Comparison of ENCODE assay signal across 27 cellular contexts in the genomic region with DNA sequence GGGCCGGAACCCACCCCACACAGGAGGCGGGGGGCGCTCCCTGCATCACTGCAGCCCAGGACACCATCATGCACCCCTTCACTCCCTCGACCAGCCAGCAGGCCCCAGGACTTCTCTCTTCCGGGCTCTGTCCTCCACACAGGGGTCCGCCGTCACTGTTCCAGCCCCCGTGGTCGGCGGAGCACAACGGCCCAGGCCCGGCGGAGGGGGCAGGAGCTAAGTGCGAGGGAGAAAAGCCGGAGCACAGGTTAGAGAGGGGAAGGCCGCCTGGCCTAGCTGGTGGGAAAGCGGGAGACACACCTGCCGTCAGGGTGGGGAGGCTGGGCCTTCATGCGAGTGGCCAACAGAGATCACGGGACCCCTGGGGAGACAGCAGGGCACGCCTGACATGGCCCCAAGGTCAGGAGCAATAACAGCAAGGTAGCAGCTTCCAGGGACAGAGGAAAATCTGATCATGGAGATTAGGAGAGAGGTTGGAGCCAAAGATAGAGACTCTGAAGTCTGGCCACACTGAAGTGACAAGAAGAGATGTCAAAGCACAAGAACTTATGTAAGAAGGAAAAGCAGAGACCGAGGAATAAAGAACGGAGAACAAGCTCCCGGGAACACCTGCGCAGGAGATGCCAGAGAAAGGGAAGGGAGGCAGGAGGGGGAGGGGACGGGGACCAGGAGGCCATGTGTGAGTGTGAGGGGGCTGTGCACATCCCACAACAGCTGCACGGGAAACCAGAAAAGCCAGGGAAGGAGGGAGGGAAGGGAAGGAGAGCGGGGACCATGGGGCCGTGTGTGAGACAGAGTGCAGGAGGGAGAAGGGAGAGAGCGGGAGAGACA.
DNase-seq lines count a peak whose midpoint lies in the region; ATAC-seq, FAIRE-seq and TF ChIP-seq lines count a peak whose summit lies in the region.
"Had no signal": no experiment of that assay in that cellular context is flagged by ENCODE, and none has a peak within 500 bp of the region (broad histone marks: within the 10 kb centered on the region; RNA-seq: fewer than 3 reads in every experiment).

No MANE protein-coding gene starts in this region.

- no peak overlapping the region for H3K4me3 ChIP-seq in small intestine (ENCODE audit: low read depth in 1 of 2, low read length in 2 of 2)
- no peak overlapping the region for H3K4me3 ChIP-seq in PC-3 (ENCODE audit: low read length)
- H3K4me3 ChIP-seq: gastrocnemius medialis, prostate gland, skin epidermis, stomach had no signal

- H3K9me2 ChIP-seq in PC-3 (replicated peaks; ENCODE audit: low read length) = no peaks in the 10 kb centered on the region

- WGBS in small intestine, 3 donors = 91 to 95% (median 93%) methylated on average over 29 to 30 of the region's 30 CpGs

- no peaks in the 10 kb centered on the region for H3F3A ChIP-seq in PC-3 (ENCODE audit: low read length, unreplicated experiment)

- POLR2A ChIA-PET in activated CD4-positive, alpha-beta T cell treated with anti-CD3 and anti-CD28 coated beads, Interleukin-2, amount 10 ng/mL, durations not matched to agents 7 days and 5 days (lab: Charles Lee) = no interaction called here
- POLR2A ChIA-PET in activated CD4-positive, alpha-beta T cell treated with anti-CD3 and anti-CD28 coated beads for 36 hours (lab: Charles Lee) = no interaction called here
- POLR2A ChIA-PET in PC-3 (lab: Charles Lee; ENCODE audit: unreplicated experiment) = no interaction called here

- H3K9ac ChIP-seq in PC-3 (ENCODE audit: low read length) = no peak overlapping the region

- H3K4me1 Mint-ChIP-seq in activated CD4-positive, alpha-beta T cell treated with anti-CD3 and anti-CD28 coated beads, Interleukin-2, amount 10 ng/mL, durations not matched to agents 7 days and 5 days = peaks cover 32% of the 10 kb centered on the region
- H3K4me1 Mint-ChIP-seq in activated CD4-positive, alpha-beta T cell treated with anti-CD3 and anti-CD28 coated beads for 36 hours = peaks cover 21% of the 10 kb centered on the region
- peaks cover 24% of the 10 kb centered on the region for H3K4me1 Mint-ChIP-seq in type B pancreatic cell (ENCODE audit: unreplicated experiment)

- BruUV-seq in PC-3 (replicated peaks; lab: Mats Ljungman, UMichigan) = no TSS peak

- H3K79me2 ChIP-seq in PC-3 (ENCODE audit: low read length) = no peaks in the 10 kb centered on the region

- H2AFZ ChIP-seq in PC-3 (ENCODE audit: low read length) = no peak overlapping the region

- no peak overlapping the region for H3K4me2 ChIP-seq in PC-3 (ENCODE audit: low read length)

- H4K20me1 ChIP-seq in PC-3 (ENCODE audit: low read length) = no peaks in the 10 kb centered on the region

- H3K4me1 ChIP-seq in small intestine (ENCODE audit: control insufficient read depth in 2 of 2, insufficient read depth in 1 of 2, low read depth in 1 of 2, low read length in 1 of 2) = no peaks in the 10 kb centered on the region
- no peaks in the 10 kb centered on the region for H3K4me1 ChIP-seq in PC-3 (ENCODE audit: insufficient read depth, low read length)
- H3K4me1 ChIP-seq: prostate gland, stomach had no signal

- H3K36me3 ChIP-seq in small intestine (ENCODE audit: control insufficient read depth in 2 of 2, insufficient read depth in 2 of 2, low read length in 2 of 2) (no peaks in the 10 kb centered on the region), PC-3 (ENCODE audit: low read depth, low read length) (no peaks in the 10 kb centered on the region)
- H3K36me3 ChIP-seq: gastrocnemius medialis, prostate gland had no signal

- no peaks in the 10 kb centered on the region for H3K27me3 Mint-ChIP-seq in activated CD4-positive, alpha-beta T cell treated with anti-CD3 and anti-CD28 coated beads, Interleukin-2, amount 10 ng/mL, durations not matched to agents 7 days and 5 days
- H3K27me3 Mint-ChIP-seq in activated CD4-positive, alpha-beta T cell treated with anti-CD3 and anti-CD28 coated beads for 36 hours = no peaks in the 10 kb centered on the region
- no peaks in the 10 kb centered on the region for H3K27me3 Mint-ChIP-seq in type B pancreatic cell
- H3K27me3 Mint-ChIP-seq: activated CD4-positive, alpha-beta T cell treated with anti-CD3 and anti-CD28 coated beads, Interleukin-2, amount 10 ng/mL, durations not matched to agents 24 days and 14 days; B cell; central memory CD8-positive, alpha-beta T cell; T-cell had no signal

- H3K9me3 ChIP-seq in small intestine (ENCODE audit: control insufficient read depth, low read depth) (no peaks in the 10 kb centered on the region), PC-3 (ENCODE audit: low read length) (no peaks in the 10 kb centered on the region)
- H3K9me3 ChIP-seq: gastrocnemius medialis, prostate gland, stomach had no signal

- H3K36me3 Mint-ChIP-seq in activated CD4-positive, alpha-beta T cell treated with anti-CD3 and anti-CD28 coated beads, Interleukin-2, amount 10 ng/mL, durations not matched to agents 7 days and 5 days (ENCODE audit: low read depth) = peaks cover 5% of the 10 kb centered on the region
- H3K36me3 Mint-ChIP-seq in activated CD4-positive, alpha-beta T cell treated with anti-CD3 and anti-CD28 coated beads for 36 hours (ENCODE audit: low read depth) = peaks cover 6% of the 10 kb centered on the region
- H3K36me3 Mint-ChIP-seq in type B pancreatic cell = peaks cover 4% of the 10 kb centered on the region

- no peak for DNase-seq in activated CD4-positive, alpha-beta T cell treated with anti-CD3 and anti-CD28 coated beads, Interleukin-2, amount 10 ng/mL, durations not matched to agents 7 days and 5 days
- no peak for DNase-seq in activated CD4-positive, alpha-beta T cell treated with anti-CD3 and anti-CD28 coated beads for 36 hours
- DNase-seq in NCI-H82 treated with DMSO at 0.1 percent for 48 hours (lab: John Stamatoyannopoulos, UW; ENCODE audit: unreplicated experiment) (peak; percentile 74), left kidney (ENCODE audit: low read depth, low spot score) (peak; percentile 90), type B pancreatic cell (ENCODE audit: extremely low spot score, unreplicated experiment) (no peak), small intestine (no peak), PC-3 (no peak)
- DNase-seq in stimulated activated CD4-positive, alpha-beta T cell treated with anti-CD3 and anti-CD28 coated beads, Interleukin-4, amount 100 ng/mL, for 24 hours = no peak
- DNase-seq: activated CD4-positive, alpha-beta T cell treated with anti-CD3 and anti-CD28 coated beads, Interleukin-2, amount 10 ng/mL, durations not matched to agents 24 days and 14 days; activated CD8-positive, alpha-beta memory T cell treated with anti-CD3 and anti-CD28 coated beads, Interleukin-2, amount 50 U/mL, for 4 hours; activated gamma-delta T cell; Calu3; erythroblast; gastrocnemius medialis; midbrain; NCI-H69; Right ventricle myocardium superior; stimulated activated CD4-positive, alpha-beta T cell treated with anti-CD3 and anti-CD28 coated beads, Interleukin-4, amount 100 ng/mL, for 4 hours; stomach; T-cell; trophoblast cell had no signal

- no peak for ATAC-seq in activated CD4-positive, alpha-beta T cell treated with anti-CD3 and anti-CD28 coated beads for 36 hours
- no peak for ATAC-seq in PC-3
- ATAC-seq: HCT116, T-cell had no signal

- CTCF ChIA-PET in activated CD4-positive, alpha-beta T cell treated with anti-CD3 and anti-CD28 coated beads, Interleukin-2, amount 10 ng/mL, durations not matched to agents 7 days and 5 days (lab: Charles Lee) = interaction anchor here (1.1 kb wide), 1 partner anchor 266 kb away, joined by 3 read pairs; no protein-coding TSS in a partner anchor
- CTCF ChIA-PET in activated CD4-positive, alpha-beta T cell treated with anti-CD3 and anti-CD28 coated beads for 36 hours (lab: Charles Lee) = interaction anchor here (0.6 kb wide), 1 partner anchor 164 kb away, joined by 3 read pairs; no protein-coding TSS in a partner anchor
- CTCF ChIA-PET in PC-3 (lab: Charles Lee) = no interaction called here

- TF ChIP-seq CTCF in type B pancreatic cell (conservative IDR thresholded peaks at IDR 0.05) (no peak), PC-3 (conservative IDR thresholded peaks at IDR 0.05; ENCODE audit: low read depth, low read length) (no peak)

- FAIRE-seq in small intestine (lab: Jason Lieb, UNC) = no peak

- no peak overlapping the region for H3K4me3 Mint-ChIP-seq in activated CD4-positive, alpha-beta T cell treated with anti-CD3 and anti-CD28 coated beads, Interleukin-2, amount 10 ng/mL, durations not matched to agents 7 days and 5 days
- H3K4me3 Mint-ChIP-seq in activated CD4-positive, alpha-beta T cell treated with anti-CD3 and anti-CD28 coated beads for 36 hours = no peak overlapping the region
- H3K4me3 Mint-ChIP-seq in type B pancreatic cell = no peak overlapping the region
- H3K4me3 Mint-ChIP-seq: activated CD4-positive, alpha-beta T cell treated with anti-CD3 and anti-CD28 coated beads, Interleukin-2, amount 10 ng/mL, durations not matched to agents 24 days and 14 days; B cell; central memory CD8-positive, alpha-beta T cell; neural crest cell; T-cell had no signal

- no peaks in the 10 kb centered on the region for H3K27me3 ChIP-seq in small intestine (ENCODE audit: control insufficient read depth in 2 of 2, insufficient read depth in 2 of 2, low read length in 2 of 2)
- H3K27me3 ChIP-seq in PC-3 (ENCODE audit: low read length) = no peaks in the 10 kb centered on the region
- H3K27me3 ChIP-seq: gastrocnemius medialis, stomach had no signal

- peak overlapping the region; percentile 17 for H3K27ac Mint-ChIP-seq in activated CD4-positive, alpha-beta T cell treated with anti-CD3 and anti-CD28 coated beads, Interleukin-2, amount 10 ng/mL, durations not matched to agents 7 days and 5 days
- no peak overlapping the region for H3K27ac Mint-ChIP-seq in activated CD4-positive, alpha-beta T cell treated with anti-CD3 and anti-CD28 coated beads for 36 hours
- peak overlapping the region; percentile 59 for H3K27ac Mint-ChIP-seq in type B pancreatic cell
- H3K27ac Mint-ChIP-seq: activated CD4-positive, alpha-beta T cell treated with anti-CD3 and anti-CD28 coated beads, Interleukin-2, amount 10 ng/mL, durations not matched to agents 24 days and 14 days; B cell; T-cell had no signal

- no peak overlapping the region for H3K27ac ChIP-seq in small intestine (ENCODE audit: low read depth in 1 of 2, low read length in 1 of 2)
- H3K27ac ChIP-seq in PC-3 (ENCODE audit: low read length) = no peak overlapping the region
- H3K27ac ChIP-seq: gastrocnemius medialis, prostate gland, skin epidermis, stomach had no signal

- no peaks in the 10 kb centered on the region for H3K9me3 Mint-ChIP-seq in activated CD4-positive, alpha-beta T cell treated with anti-CD3 and anti-CD28 coated beads, Interleukin-2, amount 10 ng/mL, durations not matched to agents 7 days and 5 days
- no peaks in the 10 kb centered on the region for H3K9me3 Mint-ChIP-seq in activated CD4-positive, alpha-beta T cell treated with anti-CD3 and anti-CD28 coated beads for 36 hours (ENCODE audit: low read depth)
- H3K9me3 Mint-ChIP-seq in type B pancreatic cell = no peaks in the 10 kb centered on the region
- H3K9me3 Mint-ChIP-seq: activated CD4-positive, alpha-beta T cell treated with anti-CD3 and anti-CD28 coated beads, Interleukin-2, amount 10 ng/mL, durations not matched to agents 24 days and 14 days; central memory CD8-positive, alpha-beta T cell; neural crest cell; T-cell had no signal

- intact Hi-C loops in activated CD4-positive, alpha-beta T cell treated with anti-CD3 and anti-CD28 coated beads for 36 hours (cut with DNase I, micrococcal nuclease) = no loop called here
- intact Hi-C loops in PC-3 (cut with micrococcal nuclease) = no loop called here

Comparison
In these comparisons a context has a peak if more than half of its experiments do, and no peak if none do; other contexts are left out.
1. DNase-seq: peak in NCI-H82 treated with DMSO at 0.1 percent for 48 hours (single experiment) and left kidney (single experiment); none in activated CD4-positive, alpha-beta T cell treated with anti-CD3 and anti-CD28 coated beads, Interleukin-2, amount 10 ng/mL, durations not matched to agents 7 days and 5 days (single experiment), activated CD4-positive, alpha-beta T cell treated with anti-CD3 and anti-CD28 coated beads for 36 hours (single experiment), type B pancreatic cell (single experiment), small intestine (single experiment), PC-3 (single experiment) and stimulated activated CD4-positive, alpha-beta T cell treated with anti-CD3 and anti-CD28 coated beads, Interleukin-4, amount 100 ng/mL, for 24 hours (single experiment).